Comparison of ENCODE assay signal across 8 cellular contexts in the genomic region with DNA sequence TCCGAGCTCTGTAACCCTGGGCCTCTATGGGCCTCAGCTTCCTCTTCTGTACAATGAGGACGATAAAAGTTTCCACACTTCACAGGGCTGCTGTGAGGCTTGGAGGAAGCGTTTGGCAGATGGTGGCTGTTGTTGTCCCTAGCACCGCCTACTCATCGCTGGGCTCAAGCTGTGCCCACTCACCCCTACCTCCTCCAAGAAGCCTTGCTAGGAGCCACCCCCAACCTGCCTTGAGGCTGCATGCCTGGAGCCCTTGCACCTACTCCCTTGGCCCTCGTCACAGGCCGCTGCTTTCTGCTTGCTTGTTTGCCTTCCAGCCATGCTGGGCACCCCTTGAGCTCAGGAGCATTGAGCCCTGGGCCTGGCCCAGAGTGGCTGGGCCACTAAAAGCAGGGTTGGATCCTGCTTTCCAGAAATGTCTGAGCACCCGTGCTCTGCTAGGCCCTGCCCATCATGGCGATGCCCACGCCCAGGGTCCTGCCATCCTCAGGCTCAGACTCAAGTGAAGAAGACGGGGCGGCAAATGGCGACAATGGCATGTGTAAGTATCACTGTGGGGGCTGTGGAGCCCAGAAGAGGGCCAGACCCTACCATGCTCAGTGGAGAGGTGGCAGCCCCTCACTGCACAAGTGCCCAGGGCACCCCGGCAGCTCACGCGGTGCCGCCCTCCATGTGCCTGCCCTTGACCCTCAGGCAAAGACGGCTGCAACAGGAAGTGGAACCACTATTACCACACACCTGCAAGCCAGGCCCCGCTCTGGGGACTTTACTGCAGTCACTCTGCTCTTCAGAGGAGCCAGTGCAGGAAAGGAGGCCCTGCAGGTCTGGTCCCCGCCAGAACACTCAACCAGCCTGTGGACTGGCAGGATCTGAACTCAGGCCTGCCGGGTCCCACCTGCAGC. TPM values are rescaled to one million over a fixed set of nuclear protein-coding genes. Genes with fewer than 3 reads are reported as not detected.
DNase-seq lines count a peak whose midpoint lies in the region; ATAC-seq and TF ChIP-seq lines count a peak whose summit lies in the region.

No MANE protein-coding gene starts in this region.

- ATAC-seq in GM19463 (IDR thresholded peaks at IDR 0.05; ENCODE audit: unreplicated experiment), result peak; percentile 35
- no peak for ATAC-seq in gastroesophageal sphincter
- ATAC-seq in HG02840 (IDR thresholded peaks at IDR 0.05; ENCODE audit: low FRiP score, unreplicated experiment), result no peak

- TF ChIP-seq POLR2A in gastroesophageal sphincter (IDR thresholded peaks at IDR 0.05), result no peak

- H3K36me3 ChIP-seq in gastroesophageal sphincter, result peaks cover 0 to 11% of the 10 kb centered on the region in 2 donors
- peaks cover 0 to 3% (median 0%) of the 10 kb centered on the region in 5 donors for H3K36me3 ChIP-seq in subcutaneous abdominal adipose tissue (ENCODE audit: control insufficient read depth in 5 of 5, insufficient read depth in 5 of 5, low read length in 5 of 5)

- DNase-seq in Caki2 (ENCODE audit: low read depth) (peak; percentile 68), SIG-M5 (lab: John Stamatoyannopoulos, UW) (peak; percentile 78), NCI-H2227 treated with DMSO at 0.1 percent for 48 hours (lab: John Stamatoyannopoulos, UW) (no peak), EL (no peak)

- in situ Hi-C loops in Caki2 (cut with HindIII; ENCODE audit: low pct_unique_long_range_greater_than_20kb, low sequenced_read_pairs), result no loop called here

- H3K9ac ChIP-seq in subcutaneous abdominal adipose tissue (ENCODE audit: low read length in 5 of 5), result no peak overlapping the region

- TF ChIP-seq CTCF in gastroesophageal sphincter (IDR thresholded peaks at IDR 0.05), result no peak

- H3K9me3 ChIP-seq in gastroesophageal sphincter (no peaks in the 10 kb centered on the region), subcutaneous abdominal adipose tissue (ENCODE audit: control insufficient read depth in 5 of 5, low read length in 5 of 5) (no peaks in the 10 kb centered on the region)

- H3K27me3 ChIP-seq in gastroesophageal sphincter (no peaks in the 10 kb centered on the region), subcutaneous abdominal adipose tissue (ENCODE audit: control insufficient read depth in 5 of 5, insufficient read depth in 4 of 5, low read length in 5 of 5) (no peaks in the 10 kb centered on the region)

- no peak for TF ChIP-seq EP300 in gastroesophageal sphincter (IDR thresholded peaks at IDR 0.05)

- peaks cover 0 to 61% (median 23%) of the 10 kb centered on the region in 3 donors for H3K4me1 ChIP-seq in gastroesophageal sphincter
- H3K4me1 ChIP-seq in subcutaneous abdominal adipose tissue (ENCODE audit: control insufficient read depth in 5 of 5, insufficient read depth in 5 of 5, low read length in 5 of 5), result peaks cover 13 to 80% (median 72%) of the 10 kb centered on the region in 5 donors

- H3K27ac ChIP-seq in gastroesophageal sphincter (peak overlapping the region in 3 of 4 donors; percentile 27 to 95 (median 60)), subcutaneous abdominal adipose tissue (ENCODE audit: low read depth, low read length) (peak overlapping the region; percentile 44)

- H3K4me3 ChIP-seq in gastroesophageal sphincter, result no peak overlapping the region
- no peak overlapping the region for H3K4me3 ChIP-seq in subcutaneous abdominal adipose tissue (ENCODE audit: low read depth in 1 of 5, low read length in 5 of 5)

- WGBS in gastroesophageal sphincter (ENCODE audit: low coverage in 1 of 2), 2 donors, result 67 to 94% methylated on average over 1 to 6 of the region's 21 CpGs

RNA-seq across cellular contexts. Expression of a gene that starts 9.5 kb away (rescaled TPM):
- 7.4 and 12.5 TPM in 2 replicates for total RNA-seq in Caki2 (2014; rRNA removed; shearing (Covaris generic); ENCODE audit: low replicate concordance)
- 10 to 100 TPM; 31.6 to 60.2 (median 44.0) TPM for total RNA-seq in gastroesophageal sphincter

RNA-seq across cellular contexts. Expression of a gene that starts 17.0 kb away (rescaled TPM):
- 4.2 and 12.1 TPM in 2 replicates for total RNA-seq in Caki2 (2014; rRNA removed; shearing (Covaris generic); ENCODE audit: low replicate concordance)
- total RNA-seq in gastroesophageal sphincter, result 10 to 100 TPM in 2 of 4 donors, 1 to 10 TPM in 2; 3.7 to 12.1 (median 10.5) TPM

RNA-seq across cellular contexts. Expression of a gene that starts 28.3 kb away (rescaled TPM):
- not detected in 2 replicates for total RNA-seq in Caki2 (2014; rRNA removed; shearing (Covaris generic); ENCODE audit: low replicate concordance)
- 1 to 10 TPM in 3 of 4 donors, not detected in 1; 1.8 to 2.7 (median 2.2) TPM for total RNA-seq in gastroesophageal sphincter

RNA-seq across cellular contexts. Expression of a gene that starts 55.4 kb away (rescaled TPM):
- 16.7 and 20.8 TPM in 2 replicates for total RNA-seq in Caki2 (2014; rRNA removed; shearing (Covaris generic); ENCODE audit: low replicate concordance)
- total RNA-seq in gastroesophageal sphincter, result 1 to 10 TPM; 1.3 to 6.8 (median 4.7) TPM

Comparison
In these comparisons a context has a peak if more than half of its experiments do, and no peak if none do; other contexts are left out.
1. DNase-seq: peak in Caki2 (single experiment) and SIG-M5 (single experiment); none in NCI-H2227 treated with DMSO at 0.1 percent for 48 hours (single experiment) and EL (single experiment).